Comparison of ENCODE assay signal across 8 cellular contexts in the genomic region with DNA sequence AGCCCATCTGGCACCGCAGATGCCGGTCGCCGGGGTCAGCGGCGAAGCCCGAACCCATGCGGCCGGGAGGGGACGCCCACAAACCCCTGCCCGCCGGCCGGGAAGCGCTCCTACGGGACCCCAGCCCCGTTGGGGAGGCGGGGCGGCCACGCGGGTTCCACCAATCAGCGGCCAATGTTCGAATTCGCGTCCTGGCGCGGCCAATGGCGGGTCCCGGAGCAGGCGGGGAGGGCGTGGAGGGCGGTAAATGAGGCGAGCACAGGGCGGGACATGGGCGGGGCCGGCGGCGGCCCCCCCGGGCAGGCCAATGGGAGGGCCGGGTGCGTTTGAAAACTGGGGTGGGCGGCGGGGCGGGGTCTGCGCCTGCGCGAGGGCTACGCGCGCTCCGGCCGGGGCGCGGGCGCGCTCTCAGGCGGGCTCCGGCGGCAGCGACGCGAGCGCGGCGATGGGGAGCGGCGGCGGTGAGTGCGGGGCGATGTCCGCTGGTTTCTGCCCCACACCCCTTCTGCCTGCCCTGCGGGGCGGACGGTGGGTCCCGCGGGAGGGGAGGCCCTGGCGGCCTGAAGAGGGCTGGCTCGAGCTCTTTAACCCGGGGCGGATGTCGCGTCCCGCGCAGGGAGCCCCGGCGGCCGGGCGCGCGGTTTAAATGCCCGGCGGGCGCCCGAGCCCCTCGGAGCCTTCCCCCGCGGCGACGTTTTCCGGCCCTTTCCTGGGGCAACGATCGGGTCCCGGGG. TPM values are rescaled to one million over a fixed set of nuclear protein-coding genes. Genes with fewer than 3 reads are reported as not detected.
DNase-seq lines count a peak whose midpoint lies in the region; ATAC-seq and TF ChIP-seq lines count a peak whose summit lies in the region.

A gene with protein sequence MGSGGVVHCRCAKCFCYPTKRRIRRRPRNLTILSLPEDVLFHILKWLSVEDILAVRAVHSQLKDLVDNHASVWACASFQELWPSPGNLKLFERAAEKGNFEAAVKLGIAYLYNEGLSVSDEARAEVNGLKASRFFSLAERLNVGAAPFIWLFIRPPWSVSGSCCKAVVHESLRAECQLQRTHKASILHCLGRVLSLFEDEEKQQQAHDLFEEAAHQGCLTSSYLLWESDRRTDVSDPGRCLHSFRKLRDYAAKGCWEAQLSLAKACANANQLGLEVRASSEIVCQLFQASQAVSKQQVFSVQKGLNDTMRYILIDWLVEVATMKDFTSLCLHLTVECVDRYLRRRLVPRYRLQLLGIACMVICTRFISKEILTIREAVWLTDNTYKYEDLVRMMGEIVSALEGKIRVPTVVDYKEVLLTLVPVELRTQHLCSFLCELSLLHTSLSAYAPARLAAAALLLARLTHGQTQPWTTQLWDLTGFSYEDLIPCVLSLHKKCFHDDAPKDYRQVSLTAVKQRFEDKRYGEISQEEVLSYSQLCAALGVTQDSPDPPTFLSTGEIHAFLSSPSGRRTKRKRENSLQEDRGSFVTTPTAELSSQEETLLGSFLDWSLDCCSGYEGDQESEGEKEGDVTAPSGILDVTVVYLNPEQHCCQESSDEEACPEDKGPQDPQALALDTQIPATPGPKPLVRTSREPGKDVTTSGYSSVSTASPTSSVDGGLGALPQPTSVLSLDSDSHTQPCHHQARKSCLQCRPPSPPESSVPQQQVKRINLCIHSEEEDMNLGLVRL (plus strand): TSS at position 411 of the 734 bp plus-strand sequence. CDS start 35 bp downstream, at position 446.

- TF ChIP-seq CTCF in fibroblast of villous mesenchyme (IDR thresholded peaks at IDR 0.05; ENCODE audit: insufficient read depth, low read depth, low read length) (no peak), neural cell (IDR thresholded peaks at IDR 0.05; ENCODE audit: poor library complexity, severe bottlenecking) (no peak)

- no peaks in the 10 kb centered on the region for H3K9me3 Mint-ChIP-seq in stimulated activated naive CD8-positive, alpha-beta T cell treated with anti-CD3 and anti-CD28 coated beads, Interleukin-15, amount 100 ng/mL, for 72 hours

- no peaks in the 10 kb centered on the region for H3K9me2 ChIP-seq in neural cell (ENCODE audit: insufficient read depth, low read length)

- no peaks in the 10 kb centered on the region for H4K20me1 ChIP-seq in neural cell (ENCODE audit: insufficient read depth)

- H3K36me3 ChIP-seq in ES-I3 (ENCODE audit: insufficient read depth, low read length) (peaks cover 6% of the 10 kb centered on the region), H7 (replicated peaks; ENCODE audit: control insufficient read depth, insufficient read depth, low read length) (peaks cover 21% of the 10 kb centered on the region), neural cell (ENCODE audit: insufficient read depth, low read length) (peaks cover 5% of the 10 kb centered on the region)

- ATAC-seq in stimulated activated naive CD8-positive, alpha-beta T cell treated with anti-CD3 and anti-CD28 coated beads, Interleukin-15, amount 100 ng/mL, for 72 hours: peak; percentile 96

- TF ChIP-seq RAD21 in neural cell (conservative IDR thresholded peaks at IDR 0.05): peak; percentile 48

- peaks cover 7% of the 10 kb centered on the region for H3K27me3 Mint-ChIP-seq in stimulated activated naive CD8-positive, alpha-beta T cell treated with anti-CD3 and anti-CD28 coated beads, Interleukin-15, amount 100 ng/mL, for 72 hours

- H3K4me2 ChIP-seq in neural cell (ENCODE audit: low read length): peak within 1 kb of the TSS; percentile 93

- TF ChIP-seq EP300 in neural cell (conservative IDR thresholded peaks at IDR 0.05; ENCODE audit: poor library complexity, severe bottlenecking): peak; percentile 18

- H3K27ac Mint-ChIP-seq in stimulated activated naive CD8-positive, alpha-beta T cell treated with anti-CD3 and anti-CD28 coated beads, Interleukin-15, amount 100 ng/mL, for 72 hours: peak within 1 kb of the TSS; percentile 79 to 94

- H3K9ac ChIP-seq in ES-I3 (ENCODE audit: low read depth, low read length) (peak within 1 kb of the TSS; percentile 88), neural cell (ENCODE audit: low read length) (peak within 1 kb of the TSS; percentile 72)

- H3K79me2 ChIP-seq in neural cell (replicated peaks; ENCODE audit: insufficient read depth, low read length): peaks cover 6% of the 10 kb centered on the region

- peak within 1 kb of the TSS; percentile 97 to 98 for H3K4me3 Mint-ChIP-seq in stimulated activated naive CD8-positive, alpha-beta T cell treated with anti-CD3 and anti-CD28 coated beads, Interleukin-15, amount 100 ng/mL, for 72 hours

- peaks cover 32% of the 10 kb centered on the region for H3K4me1 Mint-ChIP-seq in stimulated activated naive CD8-positive, alpha-beta T cell treated with anti-CD3 and anti-CD28 coated beads, Interleukin-15, amount 100 ng/mL, for 72 hours

- peak; percentile 100 for DNase-seq in H7
- DNase-seq in M059J (ENCODE audit: low read depth): peak; percentile 92
- DNase-seq in activated gamma-delta T cell (lab: John Stamatoyannopoulos, UW): peak; percentile 97
- peak; percentile 95 for DNase-seq in fibroblast of villous mesenchyme (ENCODE audit: low read depth)
- peak; percentile 92 to 94 for DNase-seq in stimulated activated naive CD8-positive, alpha-beta T cell treated with anti-CD3 and anti-CD28 coated beads, Interleukin-15, amount 100 ng/mL, for 72 hours

- H3K27ac ChIP-seq in neural cell (ENCODE audit: low read length): no peak within 1 kb of the TSS

- H3K9me3 ChIP-seq in ES-I3 (ENCODE audit: control insufficient read depth, insufficient read depth, low read length) (no peaks in the 10 kb centered on the region), neural cell (ENCODE audit: low read length) (no peaks in the 10 kb centered on the region)

- peak; percentile 73 for TF ChIP-seq POLR2A in Raji (IDR thresholded peaks at IDR 0.05; ENCODE audit: insufficient read depth, low read depth, low read length)

- peaks cover 11% of the 10 kb centered on the region; the same call in 1 of the 2 replicates for H3K4me1 ChIP-seq in ES-I3 (ENCODE audit: insufficient read depth, low read length)

- H2AFZ ChIP-seq in neural cell (ENCODE audit: low read depth, low read length): peak within 1 kb of the TSS; percentile 76

- H3F3A ChIP-seq in neural cell (ENCODE audit: insufficient read depth, low read length, poor library complexity, severe bottlenecking): no peaks in the 10 kb centered on the region

- H3K27me3 ChIP-seq in H7 (ENCODE audit: control insufficient read depth, insufficient read depth, low read length) (peaks cover 1% of the 10 kb centered on the region; the same call in 1 of the 2 replicates), neural cell (ENCODE audit: insufficient read depth, low read depth, low read length) (no peaks in the 10 kb centered on the region)

- H3K4me3 ChIP-seq in H7 (ENCODE audit: insufficient read depth, low read depth, low read length) (peak within 1 kb of the TSS; percentile 92), fibroblast of villous mesenchyme (ENCODE audit: low read depth, low read length) (peak within 1 kb of the TSS; percentile 70), neural cell (ENCODE audit: low read length) (peak within 1 kb of the TSS; percentile 99)

TF ChIP-seq in neural cell, 6 proteins besides CTCF, POLR2A, EP300 and RAD21:
- TF ChIP-seq SMC3 (conservative IDR thresholded peaks at IDR 0.05; ENCODE audit: poor library complexity) (peak; percentile 44), MXI1 (conservative IDR thresholded peaks at IDR 0.05; ENCODE audit: poor library complexity, severe bottlenecking) (no peak), POLR2AphosphoS5 (IDR thresholded peaks at IDR 0.05) (peak; percentile 69)
- TF ChIP-seq, protein P1, sequence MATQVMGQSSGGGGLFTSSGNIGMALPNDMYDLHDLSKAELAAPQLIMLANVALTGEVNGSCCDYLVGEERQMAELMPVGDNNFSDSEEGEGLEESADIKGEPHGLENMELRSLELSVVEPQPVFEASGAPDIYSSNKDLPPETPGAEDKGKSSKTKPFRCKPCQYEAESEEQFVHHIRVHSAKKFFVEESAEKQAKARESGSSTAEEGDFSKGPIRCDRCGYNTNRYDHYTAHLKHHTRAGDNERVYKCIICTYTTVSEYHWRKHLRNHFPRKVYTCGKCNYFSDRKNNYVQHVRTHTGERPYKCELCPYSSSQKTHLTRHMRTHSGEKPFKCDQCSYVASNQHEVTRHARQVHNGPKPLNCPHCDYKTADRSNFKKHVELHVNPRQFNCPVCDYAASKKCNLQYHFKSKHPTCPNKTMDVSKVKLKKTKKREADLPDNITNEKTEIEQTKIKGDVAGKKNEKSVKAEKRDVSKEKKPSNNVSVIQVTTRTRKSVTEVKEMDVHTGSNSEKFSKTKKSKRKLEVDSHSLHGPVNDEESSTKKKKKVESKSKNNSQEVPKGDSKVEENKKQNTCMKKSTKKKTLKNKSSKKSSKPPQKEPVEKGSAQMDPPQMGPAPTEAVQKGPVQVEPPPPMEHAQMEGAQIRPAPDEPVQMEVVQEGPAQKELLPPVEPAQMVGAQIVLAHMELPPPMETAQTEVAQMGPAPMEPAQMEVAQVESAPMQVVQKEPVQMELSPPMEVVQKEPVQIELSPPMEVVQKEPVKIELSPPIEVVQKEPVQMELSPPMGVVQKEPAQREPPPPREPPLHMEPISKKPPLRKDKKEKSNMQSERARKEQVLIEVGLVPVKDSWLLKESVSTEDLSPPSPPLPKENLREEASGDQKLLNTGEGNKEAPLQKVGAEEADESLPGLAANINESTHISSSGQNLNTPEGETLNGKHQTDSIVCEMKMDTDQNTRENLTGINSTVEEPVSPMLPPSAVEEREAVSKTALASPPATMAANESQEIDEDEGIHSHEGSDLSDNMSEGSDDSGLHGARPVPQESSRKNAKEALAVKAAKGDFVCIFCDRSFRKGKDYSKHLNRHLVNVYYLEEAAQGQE (IDR thresholded peaks at IDR 0.05; ENCODE audit: borderline replicate concordance): no peak

RNA-seq across cellular contexts. Expression of the gene that starts here (rescaled TPM):
- total RNA-seq in H7 (2014; rRNA removed; shearing (Covaris generic)): 81.5 and 82.6 TPM in 2 replicates
- 34.3 and 53.2 TPM in 2 replicates for total RNA-seq in M059J (2014; rRNA removed; shearing (Covaris generic))
- total RNA-seq in fibroblast of villous mesenchyme: 17.7 and 26.8 TPM in 2 replicates
- polyA plus RNA-seq in neural cell: 5.2 and 5.7 TPM in 2 replicates
- 16.6 and 21.4 TPM in 2 replicates for polyA minus RNA-seq in neural cell
